ENCODE assay signal across 1 cellular context in genomic region chr3:55526332-55527030, GRCh38.
TF ChIP-seq lines count a peak whose summit lies in the region.

No MANE protein-coding gene starts in this region.

TF ChIP-seq in HepG2, 621 proteins besides CTCF, POLR2A, EP300 and RAD21 (continued from another document):
- TF ChIP-seq, protein P1, sequence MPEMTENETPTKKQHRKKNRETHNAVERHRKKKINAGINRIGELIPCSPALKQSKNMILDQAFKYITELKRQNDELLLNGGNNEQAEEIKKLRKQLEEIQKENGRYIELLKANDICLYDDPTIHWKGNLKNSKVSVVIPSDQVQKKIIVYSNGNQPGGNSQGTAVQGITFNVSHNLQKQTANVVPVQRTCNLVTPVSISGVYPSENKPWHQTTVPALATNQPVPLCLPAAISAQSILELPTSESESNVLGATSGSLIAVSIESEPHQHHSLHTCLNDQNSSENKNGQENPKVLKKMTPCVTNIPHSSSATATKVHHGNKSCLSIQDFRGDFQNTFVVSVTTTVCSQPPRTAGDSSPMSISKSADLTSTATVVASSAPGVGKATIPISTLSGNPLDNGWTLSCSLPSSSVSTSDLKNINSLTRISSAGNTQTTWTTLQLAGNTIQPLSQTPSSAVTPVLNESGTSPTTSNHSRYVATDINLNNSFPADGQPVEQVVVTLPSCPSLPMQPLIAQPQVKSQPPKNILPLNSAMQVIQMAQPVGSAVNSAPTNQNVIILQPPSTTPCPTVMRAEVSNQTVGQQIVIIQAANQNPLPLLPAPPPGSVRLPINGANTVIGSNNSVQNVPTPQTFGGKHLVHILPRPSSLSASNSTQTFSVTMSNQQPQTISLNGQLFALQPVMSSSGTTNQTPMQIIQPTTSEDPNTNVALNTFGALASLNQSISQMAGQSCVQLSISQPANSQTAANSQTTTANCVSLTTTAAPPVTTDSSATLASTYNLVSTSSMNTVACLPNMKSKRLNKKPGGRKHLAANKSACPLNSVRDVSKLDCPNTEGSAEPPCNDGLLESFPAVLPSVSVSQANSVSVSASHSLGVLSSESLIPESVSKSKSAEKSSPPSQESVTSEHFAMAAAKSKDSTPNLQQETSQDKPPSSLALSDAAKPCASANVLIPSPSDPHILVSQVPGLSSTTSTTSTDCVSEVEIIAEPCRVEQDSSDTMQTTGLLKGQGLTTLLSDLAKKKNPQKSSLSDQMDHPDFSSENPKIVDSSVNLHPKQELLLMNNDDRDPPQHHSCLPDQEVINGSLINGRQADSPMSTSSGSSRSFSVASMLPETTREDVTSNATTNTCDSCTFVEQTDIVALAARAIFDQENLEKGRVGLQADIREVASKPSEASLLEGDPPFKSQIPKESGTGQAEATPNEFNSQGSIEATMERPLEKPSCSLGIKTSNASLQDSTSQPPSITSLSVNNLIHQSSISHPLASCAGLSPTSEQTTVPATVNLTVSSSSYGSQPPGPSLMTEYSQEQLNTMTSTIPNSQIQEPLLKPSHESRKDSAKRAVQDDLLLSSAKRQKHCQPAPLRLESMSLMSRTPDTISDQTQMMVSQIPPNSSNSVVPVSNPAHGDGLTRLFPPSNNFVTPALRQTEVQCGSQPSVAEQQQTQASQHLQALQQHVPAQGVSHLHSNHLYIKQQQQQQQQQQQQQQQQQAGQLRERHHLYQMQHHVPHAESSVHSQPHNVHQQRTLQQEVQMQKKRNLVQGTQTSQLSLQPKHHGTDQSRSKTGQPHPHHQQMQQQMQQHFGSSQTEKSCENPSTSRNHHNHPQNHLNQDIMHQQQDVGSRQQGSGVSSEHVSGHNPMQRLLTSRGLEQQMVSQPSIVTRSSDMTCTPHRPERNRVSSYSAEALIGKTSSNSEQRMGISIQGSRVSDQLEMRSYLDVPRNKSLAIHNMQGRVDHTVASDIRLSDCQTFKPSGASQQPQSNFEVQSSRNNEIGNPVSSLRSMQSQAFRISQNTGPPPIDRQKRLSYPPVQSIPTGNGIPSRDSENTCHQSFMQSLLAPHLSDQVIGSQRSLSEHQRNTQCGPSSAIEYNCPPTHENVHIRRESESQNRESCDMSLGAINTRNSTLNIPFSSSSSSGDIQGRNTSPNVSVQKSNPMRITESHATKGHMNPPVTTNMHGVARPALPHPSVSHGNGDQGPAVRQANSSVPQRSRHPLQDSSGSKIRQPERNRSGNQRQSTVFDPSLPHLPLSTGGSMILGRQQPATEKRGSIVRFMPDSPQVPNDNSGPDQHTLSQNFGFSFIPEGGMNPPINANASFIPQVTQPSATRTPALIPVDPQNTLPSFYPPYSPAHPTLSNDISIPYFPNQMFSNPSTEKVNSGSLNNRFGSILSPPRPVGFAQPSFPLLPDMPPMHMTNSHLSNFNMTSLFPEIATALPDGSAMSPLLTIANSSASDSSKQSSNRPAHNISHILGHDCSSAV (CRISPR knock-in tag; IDR thresholded peaks at IDR 0.05; ENCODE audit: borderline replicate concordance), result no peak
- TF ChIP-seq, protein P2, sequence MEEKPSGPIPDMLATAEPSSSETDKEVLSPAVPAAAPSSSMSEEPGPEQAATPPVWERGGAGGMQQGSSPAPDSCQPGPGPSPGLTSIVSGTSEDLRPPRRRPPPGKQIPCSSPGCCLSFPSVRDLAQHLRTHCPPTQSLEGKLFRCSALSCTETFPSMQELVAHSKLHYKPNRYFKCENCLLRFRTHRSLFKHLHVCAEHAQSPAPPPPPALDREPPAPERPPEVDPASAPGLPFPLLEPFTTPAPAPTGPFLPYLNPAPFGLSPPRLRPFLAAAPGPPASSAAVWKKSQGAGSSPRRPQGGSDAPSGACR (CRISPR knock-in tag; IDR thresholded peaks at IDR 0.05), result no peak
- TF ChIP-seq PHF20 (CRISPR knock-in tag; IDR thresholded peaks at IDR 0.05) (no peak), ZNF326 (CRISPR knock-in tag; IDR thresholded peaks at IDR 0.05; ENCODE audit: borderline replicate concordance) (no peak), NR2C2 (CRISPR knock-in tag; IDR thresholded peaks at IDR 0.05; ENCODE audit: borderline replicate concordance) (peak; percentile 22; the same call in 1 of the 2 replicates), CREM (IDR thresholded peaks at IDR 0.05) (no peak), CREM (CRISPR knock-in tag; IDR thresholded peaks at IDR 0.05) (no peak), CAMTA2 (CRISPR knock-in tag; IDR thresholded peaks at IDR 0.05; ENCODE audit: borderline replicate concordance) (no peak), ZKSCAN1 (IDR thresholded peaks at IDR 0.05; ENCODE audit: low read length) (no peak), FOXA1 (IDR thresholded peaks at IDR 0.05) (no peak), FOXA1 (CRISPR knock-in tag; IDR thresholded peaks at IDR 0.05) (peak; percentile 55; the same call in 1 of the 2 replicates), NCOA2 (CRISPR knock-in tag; IDR thresholded peaks at IDR 0.05) (no peak), HES4 (CRISPR knock-in tag; IDR thresholded peaks at IDR 0.05; ENCODE audit: borderline replicate concordance) (no peak), ZSCAN22 (CRISPR knock-in tag; IDR thresholded peaks at IDR 0.05) (no peak), ZNF256 (CRISPR knock-in tag; conservative IDR thresholded peaks at IDR 0.05) (no peak), CHCHD3 (CRISPR knock-in tag; IDR thresholded peaks at IDR 0.05) (no peak), ZFP36L1 (CRISPR knock-in tag; IDR thresholded peaks at IDR 0.05) (no peak), FOXK1 (CRISPR knock-in tag; IDR thresholded peaks at IDR 0.05; ENCODE audit: borderline replicate concordance, low read depth) (no peak), GATAD2A (CRISPR knock-in tag; IDR thresholded peaks at IDR 0.05) (peak; percentile 40; the same call in 1 of the 2 replicates), ZNF660 (CRISPR knock-in tag; IDR thresholded peaks at IDR 0.05; ENCODE audit: borderline replicate concordance, low read depth) (no peak), CEBPG (CRISPR knock-in tag; IDR thresholded peaks at IDR 0.05) (peak; percentile 58), TFAP4 (IDR thresholded peaks at IDR 0.05; ENCODE audit: borderline replicate concordance, low read depth) (peak; percentile 66; the same call in 1 of the 2 replicates), KLF13 (CRISPR knock-in tag; IDR thresholded peaks at IDR 0.05) (no peak), ZNF446 (CRISPR knock-in tag; IDR thresholded peaks at IDR 0.05) (no peak), ZBTB10 (CRISPR knock-in tag; IDR thresholded peaks at IDR 0.05; ENCODE audit: borderline replicate concordance) (no peak), TIGD3 (CRISPR knock-in tag; IDR thresholded peaks at IDR 0.05; ENCODE audit: borderline replicate concordance) (no peak), TARDBP (CRISPR knock-in tag; IDR thresholded peaks at IDR 0.05) (no peak), NRL (CRISPR knock-in tag; IDR thresholded peaks at IDR 0.05; ENCODE audit: borderline replicate concordance) (0 out of 2 replicates have a peak, but pooled peaks have one; percentile 22)
- TF ChIP-seq, protein P3, sequence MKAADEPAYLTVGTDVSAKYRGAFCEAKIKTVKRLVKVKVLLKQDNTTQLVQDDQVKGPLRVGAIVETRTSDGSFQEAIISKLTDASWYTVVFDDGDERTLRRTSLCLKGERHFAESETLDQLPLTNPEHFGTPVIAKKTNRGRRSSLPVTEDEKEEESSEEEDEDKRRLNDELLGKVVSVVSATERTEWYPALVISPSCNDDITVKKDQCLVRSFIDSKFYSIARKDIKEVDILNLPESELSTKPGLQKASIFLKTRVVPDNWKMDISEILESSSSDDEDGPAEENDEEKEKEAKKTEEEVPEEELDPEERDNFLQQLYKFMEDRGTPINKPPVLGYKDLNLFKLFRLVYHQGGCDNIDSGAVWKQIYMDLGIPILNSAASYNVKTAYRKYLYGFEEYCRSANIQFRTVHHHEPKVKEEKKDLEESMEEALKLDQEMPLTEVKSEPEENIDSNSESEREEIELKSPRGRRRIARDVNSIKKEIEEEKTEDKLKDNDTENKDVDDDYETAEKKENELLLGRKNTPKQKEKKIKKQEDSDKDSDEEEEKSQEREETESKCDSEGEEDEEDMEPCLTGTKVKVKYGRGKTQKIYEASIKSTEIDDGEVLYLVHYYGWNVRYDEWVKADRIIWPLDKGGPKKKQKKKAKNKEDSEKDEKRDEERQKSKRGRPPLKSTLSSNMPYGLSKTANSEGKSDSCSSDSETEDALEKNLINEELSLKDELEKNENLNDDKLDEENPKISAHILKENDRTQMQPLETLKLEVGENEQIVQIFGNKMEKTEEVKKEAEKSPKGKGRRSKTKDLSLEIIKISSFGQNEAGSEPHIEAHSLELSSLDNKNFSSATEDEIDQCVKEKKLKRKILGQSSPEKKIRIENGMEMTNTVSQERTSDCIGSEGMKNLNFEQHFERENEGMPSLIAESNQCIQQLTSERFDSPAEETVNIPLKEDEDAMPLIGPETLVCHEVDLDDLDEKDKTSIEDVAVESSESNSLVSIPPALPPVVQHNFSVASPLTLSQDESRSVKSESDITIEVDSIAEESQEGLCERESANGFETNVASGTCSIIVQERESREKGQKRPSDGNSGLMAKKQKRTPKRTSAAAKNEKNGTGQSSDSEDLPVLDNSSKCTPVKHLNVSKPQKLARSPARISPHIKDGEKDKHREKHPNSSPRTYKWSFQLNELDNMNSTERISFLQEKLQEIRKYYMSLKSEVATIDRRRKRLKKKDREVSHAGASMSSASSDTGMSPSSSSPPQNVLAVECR (CRISPR knock-in tag; IDR thresholded peaks at IDR 0.05; ENCODE audit: borderline replicate concordance), result no peak
- TF ChIP-seq, protein P4, sequence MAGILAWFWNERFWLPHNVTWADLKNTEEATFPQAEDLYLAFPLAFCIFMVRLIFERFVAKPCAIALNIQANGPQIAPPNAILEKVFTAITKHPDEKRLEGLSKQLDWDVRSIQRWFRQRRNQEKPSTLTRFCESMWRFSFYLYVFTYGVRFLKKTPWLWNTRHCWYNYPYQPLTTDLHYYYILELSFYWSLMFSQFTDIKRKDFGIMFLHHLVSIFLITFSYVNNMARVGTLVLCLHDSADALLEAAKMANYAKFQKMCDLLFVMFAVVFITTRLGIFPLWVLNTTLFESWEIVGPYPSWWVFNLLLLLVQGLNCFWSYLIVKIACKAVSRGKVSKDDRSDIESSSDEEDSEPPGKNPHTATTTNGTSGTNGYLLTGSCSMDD (CRISPR knock-in tag; IDR thresholded peaks at IDR 0.05), result no peak
